32 cellular contexts compared by ENCODE assay signal in the genomic region with DNA sequence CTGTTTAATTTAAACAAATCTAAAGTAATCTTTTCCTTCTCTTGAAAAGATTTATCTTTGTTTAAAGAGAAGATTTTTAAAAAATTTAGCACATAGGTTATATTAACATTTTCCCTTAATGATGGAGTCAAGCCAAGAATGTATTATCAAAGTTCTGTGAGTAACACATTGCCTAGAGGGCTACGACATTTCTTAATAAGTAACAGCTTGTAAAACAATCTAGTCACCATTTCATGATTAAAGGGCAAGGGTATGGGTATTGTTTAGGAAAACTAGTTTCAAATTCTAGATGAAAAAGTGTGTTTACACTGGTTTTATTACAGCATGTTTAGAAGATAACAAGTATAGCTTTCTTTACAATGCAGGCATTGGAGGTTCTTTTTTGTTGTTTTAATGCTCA. TPM values are rescaled to one million over a fixed set of nuclear protein-coding genes. Genes with fewer than 3 reads are reported as not detected.
DNase-seq lines count a peak whose midpoint lies in the region; ATAC-seq, FAIRE-seq and TF ChIP-seq lines count a peak whose summit lies in the region.
"Had no signal": no experiment of that assay in that cellular context is flagged by ENCODE, and none has a peak within 500 bp of the region (broad histone marks: within the 10 kb centered on the region; RNA-seq: fewer than 3 reads in every experiment).

No MANE protein-coding gene starts in this region.

- peaks cover 0 to 7% (median 0%) of the 10 kb centered on the region in 3 donors for H3K4me1 ChIP-seq in pancreas
- H3K4me1 ChIP-seq: esophagus squamous epithelium, left lung, prostate gland, thyroid gland had no signal

- no peak overlapping the region for H3K4me3 ChIP-seq in pancreas
- H3K4me3 ChIP-seq: BLaER1 treated with 17β-estradiol and CSF1 and Interleukin-3, amounts not matched to agents 10 nM and 100 nM; esophagus squamous epithelium; left lung; MG63; prostate gland; thyroid gland had no signal

- no peaks in the 10 kb centered on the region for H3K27me3 ChIP-seq in pancreas
- H3K27me3 ChIP-seq: BLaER1 treated with 17β-estradiol and CSF1 and Interleukin-3, amounts not matched to agents 10 nM and 100 nM; esophagus squamous epithelium; left lung; MG63; thyroid gland had no signal

- H3K27ac ChIP-seq in pancreas, result no peak overlapping the region
- H3K27ac ChIP-seq: BLaER1 treated with 17β-estradiol and CSF1 and Interleukin-3, amounts not matched to agents 10 nM and 100 nM; esophagus squamous epithelium; left lung; prostate gland; thyroid gland had no signal

- no peak for TF ChIP-seq CTCF in pancreas (IDR thresholded peaks at IDR 0.05)

- FAIRE-seq in RCC 7860 (lab: Jason Lieb, UNC) (peak; percentile 75), pancreas (lab: Jason Lieb, UNC) (no peak)
- FAIRE-seq: GM12892, HTR-8/SVneo had no signal

- no peaks in the 10 kb centered on the region for H3K9me3 ChIP-seq in pancreas
- H3K9me3 ChIP-seq: BLaER1 treated with 17β-estradiol and CSF1 and Interleukin-3, amounts not matched to agents 10 nM and 100 nM; esophagus squamous epithelium; left lung; MG63; prostate gland; thyroid gland had no signal

- intact Hi-C loops in pancreas (cut with DNase I), result no loop called here

- WGBS in pancreas, 2 donors, result 16 to 19% methylated on average over 1 of the region's 1 CpG

- DNase-seq in EL (peak; percentile 6), RCC 7860 (ENCODE audit: low spot score) (no peak), fibroblast of gingiva (ENCODE audit: low read depth) (peak; percentile 34), pancreas (no peak)
- DNase-seq in activated CD4-positive, alpha-beta T cell treated with anti-CD3 and anti-CD28 coated beads, Interleukin-2, amount 50 U/mL, for 48 hours, result no peak
- DNase-seq: activated CD4-positive, alpha-beta T cell treated with anti-CD3 and anti-CD28 coated beads, Interleukin-2, amount 50 U/mL, for 4 hours; activated T-cell treated with anti-CD3 and anti-CD28 coated beads, Interleukin-2, amount 50 U/mL, for 72 hours; dermis blood vessel endothelial cell; DMS153; esophagus squamous epithelium; HFFc6; hypothalamus; left lung; MG63; naive B cell; NCI-H2029; NCI-H526; SHP77 treated with DMSO at 0.1 percent for 48 hours; stimulated activated CD4-positive, alpha-beta T cell treated with anti-CD3 and anti-CD28 coated beads, Interleukin-12 subunit alpha, Interleukin-12 subunit beta, amount 100 ng/mL, for 4 hours; stimulated activated CD4-positive, alpha-beta T cell treated with anti-CD3 and anti-CD28 coated beads, Interleukin-2, amount 100 ng/mL, for 48 hours; stimulated activated naive CD8-positive, alpha-beta T cell treated with anti-CD3 and anti-CD28 coated beads, Interleukin-15, amount 100 ng/mL, for 72 hours; thyroid gland had no signal

- peak; percentile 53 to 65 (median 64) for ATAC-seq in pancreas
- no peak for ATAC-seq in HG03135 (IDR thresholded peaks at IDR 0.05; ENCODE audit: unreplicated experiment)
- ATAC-seq in GM18870 (IDR thresholded peaks at IDR 0.05; ENCODE audit: unreplicated experiment), result no peak
- ATAC-seq: activated CD4-positive, CD25-positive, alpha-beta regulatory T cell treated with anti-CD3 and anti-CD28 coated beads, Interleukin-2, amount 50 U/mL, for 24 hours; activated T-cell treated with anti-CD3 and anti-CD28 coated beads, Interleukin-2, amount 50 U/mL, for 72 hours; left lung; sciatic nerve; stimulated activated naive CD8-positive, alpha-beta T cell treated with anti-CD3 and anti-CD28 coated beads, Interleukin-15, amount 100 ng/mL, for 72 hours had no signal

- H3K36me3 ChIP-seq in pancreas, result no peaks in the 10 kb centered on the region
- H3K36me3 ChIP-seq: BLaER1 treated with 17β-estradiol and CSF1 and Interleukin-3, amounts not matched to agents 10 nM and 100 nM; esophagus squamous epithelium; left lung; MG63; prostate gland; thyroid gland had no signal

RNA-seq across cellular contexts. Expression of a gene that starts 28.6 kb away (rescaled TPM):
- under 1 TPM; 0.22 to 0.78 (median 0.50) TPM for total RNA-seq in pancreas
- under 1 TPM; 0.40 to 0.72 TPM for polyA plus RNA-seq in pancreas
- total RNA-seq: activated T-cell treated with anti-CD3 and anti-CD28 coated beads, Interleukin-2, amount 50 U/mL, for 72 hours; G401; T-helper 2 cell treated with Interferon-gamma antibody and Interleukin-4, amounts not matched to agents 100 ng/mL and 5 ng/mL, for 36 hours had no signal

Comparison
In these comparisons a context has a peak if more than half of its experiments do, and no peak if none do; other contexts are left out.
1. DNase-seq: peak in EL (single experiment) and fibroblast of gingiva (single experiment); none in RCC 7860 (single experiment), pancreas (0 of 6) and activated CD4-positive, alpha-beta T cell treated with anti-CD3 and anti-CD28 coated beads, Interleukin-2, amount 50 U/mL, for 48 hours (0 of 2).
2. ATAC-seq: peak in pancreas (4 of 4); none in HG03135 (single experiment) and GM18870 (single experiment).